ENCODE assay signal across 1 cellular context in genomic region chr1:198275598-198275997, GRCh38.
TF ChIP-seq lines count a peak whose summit lies in the region.

No MANE protein-coding gene starts in this region.

TF ChIP-seq in IMR-90, 13 proteins besides CTCF, POLR2A, EP300 and RAD21 (continued from another document):
- TF ChIP-seq ELK1 (IDR thresholded peaks at IDR 0.05; ENCODE audit: borderline replicate concordance, low read depth, low read length) (no peak), NFE2L2 (IDR thresholded peaks at IDR 0.05; ENCODE audit: low read depth, low read length) (no peak), RFX5 (IDR thresholded peaks at IDR 0.05; ENCODE audit: low read depth, low read length) (no peak), MAZ (IDR thresholded peaks at IDR 0.05; ENCODE audit: borderline replicate concordance, low read depth, low read length) (no peak), CHD1 (IDR thresholded peaks at IDR 0.05; ENCODE audit: low read depth, low read length) (no peak), MXI1 (IDR thresholded peaks at IDR 0.05; ENCODE audit: borderline replicate concordance, low read depth, low read length) (no peak), MAFK (IDR thresholded peaks at IDR 0.05; ENCODE audit: low read depth, low read length) (no peak), BHLHE40 (IDR thresholded peaks at IDR 0.05; ENCODE audit: low read depth, low read length) (no peak), FOS (IDR thresholded peaks at IDR 0.05; ENCODE audit: low read depth, low read length) (no peak)
